25 cellular contexts compared by ENCODE assay signal in genomic region chr16:24929409-24929808, GRCh38.
"Had no signal": no experiment of that assay in that cellular context is flagged by ENCODE, and none has a peak within 500 bp of the region (broad histone marks: within the 10 kb centered on the region; RNA-seq: fewer than 3 reads in every experiment).

No MANE protein-coding gene starts in this region.

- H3K27me3 ChIP-seq: colonic mucosa, esophagus muscularis mucosa, foreskin keratinocyte, gastroesophageal sphincter, heart right ventricle, ovary, spleen, transverse colon, upper lobe of right lung, uterus had no signal

- H3K27ac ChIP-seq: colonic mucosa, esophagus muscularis mucosa, foreskin keratinocyte, gastroesophageal sphincter, heart right ventricle, left ventricle myocardium inferior, lower lobe of right lung, ovary, psoas muscle, skin epidermis, spleen, thoracic aorta, transverse colon, upper lobe of right lung, uterus had no signal

- H3K4me3 ChIP-seq: colonic mucosa, esophagus muscularis mucosa, gastroesophageal sphincter, heart right ventricle, left ventricle myocardium inferior, lower lobe of right lung, ovary, psoas muscle, skin epidermis, spleen, thoracic aorta, transverse colon, upper lobe of right lung, uterus had no signal

- DNase-seq: colonic mucosa; effector CD8-positive, alpha-beta T cell; foreskin keratinocyte; heart right ventricle; hippocampal formation; left cardiac atrium; left ventricle myocardium inferior; lower lobe of right lung; natural killer cell; occipital lobe; ovary; psoas muscle; right cardiac atrium; spleen; stimulated activated CD4-positive, alpha-beta T cell treated with anti-CD3 and anti-CD28 coated beads, Interleukin-4, amount 100 ng/mL, for 4 hours; transverse colon; upper lobe of right lung; uterus had no signal

- H3K36me3 ChIP-seq: ovary, uterus had no signal

- ATAC-seq: foreskin keratinocyte; gastroesophageal sphincter; heart right ventricle; left cardiac atrium; lower lobe of right lung; natural killer cell; psoas muscle; right cardiac atrium; stimulated activated memory B cell treated with anti-CD40 and anti-IgM and Interleukin-4, amounts not matched to agents 10 μg/mL and 1 μg/mL and 100 μg/mL, for 72 hours; upper lobe of right lung had no signal

- H3K4me1 Mint-ChIP-seq: natural killer cell; stimulated activated memory B cell treated with anti-CD40 and anti-IgM and Interleukin-4, amounts not matched to agents 10 μg/mL and 1 μg/mL and 100 μg/mL, for 72 hours had no signal

- H3K27me3 Mint-ChIP-seq: dendritic cell treated with granulocyte-macrophage colony-stimulating factor and Interleukin-4, amounts not matched to agents 40 ng/mL and 50 ng/mL, for 4 days; stimulated activated memory B cell treated with anti-CD40 and anti-IgM and Interleukin-4, amounts not matched to agents 10 μg/mL and 1 μg/mL and 100 μg/mL, for 72 hours; stimulated activated naive CD8-positive, alpha-beta T cell treated with anti-CD3 and anti-CD28 coated beads, Interleukin-15, Interleukin-2, amounts not matched to agents 100 ng/mL and 50 ng/mL, for 24 hours had no signal

- H3K9me3 Mint-ChIP-seq: dendritic cell treated with granulocyte-macrophage colony-stimulating factor and Interleukin-4, amounts not matched to agents 40 ng/mL and 50 ng/mL, for 4 days; natural killer cell; stimulated activated memory B cell treated with anti-CD40 and anti-IgM and Interleukin-4, amounts not matched to agents 10 μg/mL and 1 μg/mL and 100 μg/mL, for 72 hours; stimulated activated naive CD8-positive, alpha-beta T cell treated with anti-CD3 and anti-CD28 coated beads, Interleukin-15, Interleukin-2, amounts not matched to agents 100 ng/mL and 50 ng/mL, for 24 hours had no signal

- H3K4me3 Mint-ChIP-seq: dendritic cell treated with granulocyte-macrophage colony-stimulating factor and Interleukin-4, amounts not matched to agents 40 ng/mL and 50 ng/mL, for 4 days; natural killer cell; stimulated activated memory B cell treated with anti-CD40 and anti-IgM and Interleukin-4, amounts not matched to agents 10 μg/mL and 1 μg/mL and 100 μg/mL, for 72 hours; stimulated activated naive CD8-positive, alpha-beta T cell treated with anti-CD3 and anti-CD28 coated beads, Interleukin-15, Interleukin-2, amounts not matched to agents 100 ng/mL and 50 ng/mL, for 24 hours had no signal

- H3K9me3 ChIP-seq: colonic mucosa, esophagus muscularis mucosa, gastroesophageal sphincter, heart right ventricle, left ventricle myocardium inferior, lower lobe of right lung, ovary, psoas muscle, spleen, thoracic aorta, transverse colon, upper lobe of right lung, uterus had no signal

- H3K27ac Mint-ChIP-seq: dendritic cell treated with granulocyte-macrophage colony-stimulating factor and Interleukin-4, amounts not matched to agents 40 ng/mL and 50 ng/mL, for 4 days; natural killer cell; stimulated activated memory B cell treated with anti-CD40 and anti-IgM and Interleukin-4, amounts not matched to agents 10 μg/mL and 1 μg/mL and 100 μg/mL, for 72 hours; stimulated activated naive CD8-positive, alpha-beta T cell treated with anti-CD3 and anti-CD28 coated beads, Interleukin-15, Interleukin-2, amounts not matched to agents 100 ng/mL and 50 ng/mL, for 24 hours had no signal
